8 cellular contexts compared by ENCODE assay signal in genomic region chr1:226827458-226827857, GRCh38. TPM values are rescaled to one million over a fixed set of nuclear protein-coding genes. Genes with fewer than 3 reads are reported as not detected.
A peak's percentile ranks its signal among the peaks of the same experiment; 100 is the strongest.
DNase-seq lines count a peak whose midpoint lies in the region; ATAC-seq, FAIRE-seq and TF ChIP-seq lines count a peak whose summit lies in the region.

No MANE protein-coding gene starts in this region.

- H3K36me3 Mint-ChIP-seq in brain, result no peaks in the 10 kb centered on the region

- H3K27me3 ChIP-seq in BLaER1 (no peaks in the 10 kb centered on the region), mucosa of stomach (ENCODE audit: control insufficient read depth, insufficient read depth, low read length) (no peaks in the 10 kb centered on the region), small intestine (ENCODE audit: control insufficient read depth in 2 of 2, insufficient read depth in 2 of 2, low read length in 2 of 2) (no peaks in the 10 kb centered on the region)

- ATAC-seq in HG03460 (IDR thresholded peaks at IDR 0.05; ENCODE audit: unreplicated experiment), result no peak

- H3K4me3 Mint-ChIP-seq in brain, result no peak overlapping the region

- H3K4me1 Mint-ChIP-seq in brain, result peaks cover 28% of the 10 kb centered on the region

- peak overlapping the region; percentile 36; the same call in 1 of the 2 replicates for H3K4me3 ChIP-seq in BLaER1
- H3K4me3 ChIP-seq in mucosa of stomach (ENCODE audit: low read length), result no peak overlapping the region
- H3K4me3 ChIP-seq in small intestine (ENCODE audit: low read depth in 1 of 2, low read length in 2 of 2), result no peak overlapping the region

- H3K27ac ChIP-seq in BLaER1, result peak overlapping the region; percentile 80
- peak overlapping the region in 1 of 2 donors; percentile 58 for H3K27ac ChIP-seq in small intestine (ENCODE audit: low read depth in 1 of 2, low read length in 1 of 2)

- peaks cover 56% of the 10 kb centered on the region for H3K4me1 ChIP-seq in BLaER1
- peaks cover 11% of the 10 kb centered on the region for H3K4me1 ChIP-seq in mucosa of stomach (ENCODE audit: control insufficient read depth, insufficient read depth, low read length)
- H3K4me1 ChIP-seq in small intestine (ENCODE audit: control insufficient read depth in 2 of 2, insufficient read depth in 1 of 2, low read depth in 1 of 2, low read length in 1 of 2), result no peaks in the 10 kb centered on the region

- H3K27me3 Mint-ChIP-seq in brain, result peaks cover 12% of the 10 kb centered on the region

- peak overlapping the region in 4 of 5 experiments; percentile 25 to 95 (median 79) for H3K27ac Mint-ChIP-seq in brain

- DNase-seq in MV-4-11 (lab: John Stamatoyannopoulos, UW), result peak; percentile 18
- DNase-seq in SW480 (ENCODE audit: low spot score), result no peak
- DNase-seq in small intestine, result no peak
- DNase-seq in retina, result no peak

- H4K20me1 ChIP-seq in BLaER1, result no peaks in the 10 kb centered on the region

- 58 to 71% (median 68%) methylated on average over 11 of the region's 11 CpGs for WGBS in small intestine, 3 donors

- H3K9me3 ChIP-seq in BLaER1, result 0 out of 2 replicates have a peak, but pooled peaks cover 4% of the 10 kb centered on the region
- H3K9me3 ChIP-seq in mucosa of stomach (ENCODE audit: control insufficient read depth, low read length), result no peaks in the 10 kb centered on the region
- H3K9me3 ChIP-seq in small intestine (ENCODE audit: control insufficient read depth, low read depth), result no peaks in the 10 kb centered on the region

- H3K9ac ChIP-seq in BLaER1 (peak overlapping the region; percentile 66), mucosa of stomach (ENCODE audit: low read length) (peak overlapping the region; percentile 61)

- no peak for TF ChIP-seq CTCF in brain (conservative IDR thresholded peaks at IDR 0.05)

- peaks cover 0 to 8% (median 2%) of the 10 kb centered on the region in 5 experiments for H3K9me3 Mint-ChIP-seq in brain

- FAIRE-seq in small intestine (lab: Jason Lieb, UNC), result no peak

- H3K4me2 ChIP-seq in BLaER1, result peak overlapping the region; percentile 70

- no peaks in the 10 kb centered on the region for H3K36me3 ChIP-seq in BLaER1
- no peaks in the 10 kb centered on the region for H3K36me3 ChIP-seq in mucosa of stomach (ENCODE audit: control insufficient read depth, insufficient read depth, low read length)
- no peaks in the 10 kb centered on the region for H3K36me3 ChIP-seq in small intestine (ENCODE audit: control insufficient read depth in 2 of 2, insufficient read depth in 2 of 2, low read length in 2 of 2)

RNA-seq across cellular contexts. Expression of gene PSEN2, which starts 43.0 kb away (rescaled TPM):
- polyA plus RNA-seq in brain (ENCODE audit: insufficient read depth, low read depth, low replicate concordance), result 12.1 TPM
- polyA plus RNA-seq in small intestine, result 10 to 100 TPM; 17.3 to 19.5 (median 19.4) TPM
